In the genomic region with DNA sequence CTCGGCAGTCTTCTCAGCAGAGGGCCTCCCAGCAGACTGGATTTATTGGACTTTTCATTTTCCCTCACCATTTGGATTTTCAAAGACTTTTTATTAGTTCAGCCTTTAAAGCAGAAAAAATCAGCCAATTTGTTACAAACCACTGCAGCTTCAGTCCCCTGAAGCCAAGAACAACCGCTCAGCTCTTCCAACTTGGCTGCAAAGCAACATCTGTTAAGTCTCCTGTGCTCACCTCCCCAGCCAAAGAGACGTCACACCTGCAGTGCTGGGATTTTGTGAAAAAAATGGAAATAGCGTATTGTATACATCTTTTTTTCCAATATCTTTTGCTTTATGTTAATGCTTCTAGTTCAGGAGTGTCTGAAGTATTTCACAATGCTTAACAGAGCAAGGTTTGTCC, we compare ENCODE assay signal across 21 cellular contexts.
"Had no signal": no experiment of that assay in that cellular context is flagged by ENCODE, and none has a peak within 500 bp of the region (broad histone marks: within the 10 kb centered on the region; RNA-seq: fewer than 3 reads in every experiment).

No MANE protein-coding gene starts in this region.

- H3K27me3 ChIP-seq: esophagus muscularis mucosa, right lobe of liver, suprapubic skin, vagina had no signal

- H3K4me1 Mint-ChIP-seq: stimulated activated naive CD8-positive, alpha-beta T cell treated with anti-CD3 and anti-CD28 coated beads, Interleukin-15, amount 100 ng/mL, for 72 hours had no signal

- DNase-seq: effector memory CD4-positive, alpha-beta T cell; foreskin melanocyte; mesenchymal stem cell; midbrain; naive thymus-derived CD4-positive, alpha-beta T cell; right lobe of liver; stimulated activated CD4-positive, alpha-beta T cell treated with anti-CD3 and anti-CD28 coated beads, Interleukin-12 subunit alpha, Interleukin-12 subunit beta, amount 100 ng/mL, for 4 hours; stimulated activated CD4-positive, alpha-beta T cell treated with anti-CD3 and anti-CD28 coated beads, Interleukin-1b, Interleukin-23, amount 100 ng/mL, for 48 hours; stimulated activated CD4-positive, alpha-beta T cell treated with anti-CD3 and anti-CD28 coated beads, Interleukin-4, amount 100 ng/mL, for 1 hour; stimulated activated CD8-positive, alpha-beta memory T cell treated with anti-CD3 and anti-CD28 coated beads, Interleukin-4, amount 100 ng/mL, for 48 hours; stimulated activated naive CD4-positive, alpha-beta T cell; stimulated activated naive CD8-positive, alpha-beta T cell treated with anti-CD3 and anti-CD28 coated beads, Interleukin-15, amount 100 ng/mL, for 72 hours had no signal

- H3K27ac Mint-ChIP-seq: naive thymus-derived CD4-positive, alpha-beta T cell; progenitor cell of endocrine pancreas; stimulated activated naive CD8-positive, alpha-beta T cell treated with anti-CD3 and anti-CD28 coated beads, Interleukin-15, amount 100 ng/mL, for 72 hours had no signal

- H3K4me1 ChIP-seq: parathyroid adenoma, right lobe of liver, suprapubic skin, vagina had no signal

- H3K27me3 Mint-ChIP-seq: stimulated activated naive CD8-positive, alpha-beta T cell treated with anti-CD3 and anti-CD28 coated beads, Interleukin-15, amount 100 ng/mL, for 72 hours had no signal

- H3K4me3 Mint-ChIP-seq: naive thymus-derived CD4-positive, alpha-beta T cell; stimulated activated naive CD8-positive, alpha-beta T cell treated with anti-CD3 and anti-CD28 coated beads, Interleukin-15, amount 100 ng/mL, for 72 hours had no signal

- H3K36me3 ChIP-seq: esophagus muscularis mucosa, right lobe of liver, suprapubic skin, vagina had no signal

- H3K9me3 Mint-ChIP-seq: naive thymus-derived CD4-positive, alpha-beta T cell; stimulated activated naive CD8-positive, alpha-beta T cell treated with anti-CD3 and anti-CD28 coated beads, Interleukin-15, amount 100 ng/mL, for 72 hours had no signal

- H3K27ac ChIP-seq: coronary artery, esophagus muscularis mucosa, parathyroid adenoma, right lobe of liver, suprapubic skin, vagina had no signal

- H3K9me3 ChIP-seq: esophagus muscularis mucosa, right lobe of liver, suprapubic skin, vagina had no signal

- H3K36me3 Mint-ChIP-seq: naive thymus-derived CD4-positive, alpha-beta T cell had no signal

- H3K4me3 ChIP-seq: coronary artery, esophagus muscularis mucosa, lung, right lobe of liver, smooth muscle cell, suprapubic skin, vagina had no signal

- ATAC-seq: left lobe of liver; naive thymus-derived CD4-positive, alpha-beta T cell; right lobe of liver; stimulated activated naive CD8-positive, alpha-beta T cell treated with anti-CD3 and anti-CD28 coated beads, Interleukin-15, amount 100 ng/mL, for 72 hours had no signal
